Comparison of ENCODE assay signal across 16 cellular contexts in genomic region chr14:61668267-61668666, GRCh38. TPM values are rescaled to one million over a fixed set of nuclear protein-coding genes. Genes with fewer than 3 reads are reported as not detected.
DNase-seq lines count a peak whose midpoint lies in the region; ATAC-seq and FAIRE-seq lines count a peak whose summit lies in the region.
"Had no signal": no experiment of that assay in that cellular context is flagged by ENCODE, and none has a peak within 500 bp of the region (broad histone marks: within the 10 kb centered on the region; RNA-seq: fewer than 3 reads in every experiment).

No MANE protein-coding gene starts in this region.

- 73 to 89% (median 83%) methylated on average over 1 of the region's 1 CpG for WGBS in small intestine, 3 donors

- no peaks in the 10 kb centered on the region for H3K9me3 Mint-ChIP-seq in activated T-cell treated with anti-CD3 and anti-CD28 coated beads, Interleukin-2, amount 50 U/mL, for 72 hours
- no peaks in the 10 kb centered on the region for H3K9me3 Mint-ChIP-seq in activated T-cell treated with anti-CD3 and anti-CD28 coated beads, Interleukin-2, amount 50 U/mL, for 24 hours
- H3K9me3 Mint-ChIP-seq: activated B cell treated with CpG ODN at 0.5 μM for 24 hours; dendritic cell treated with granulocyte-macrophage colony-stimulating factor and Interleukin-4, amounts not matched to agents 40 ng/mL and 50 ng/mL, for 4 days had no signal

- H3K4me3 ChIP-seq in small intestine (ENCODE audit: low read depth in 1 of 2, low read length in 2 of 2): no peak overlapping the region

- H3K27ac Mint-ChIP-seq in activated T-cell treated with anti-CD3 and anti-CD28 coated beads, Interleukin-2, amount 50 U/mL, for 72 hours: no peak overlapping the region
- no peak overlapping the region for H3K27ac Mint-ChIP-seq in activated T-cell treated with anti-CD3 and anti-CD28 coated beads, Interleukin-2, amount 50 U/mL, for 24 hours
- H3K27ac Mint-ChIP-seq: activated B cell treated with CpG ODN at 0.5 μM for 24 hours; dendritic cell treated with granulocyte-macrophage colony-stimulating factor and Interleukin-4, amounts not matched to agents 40 ng/mL and 50 ng/mL, for 4 days had no signal

- H3K9me3 ChIP-seq in small intestine (ENCODE audit: control insufficient read depth, low read depth): no peaks in the 10 kb centered on the region

- peak; percentile 71 to 72 for ATAC-seq in activated T-cell treated with anti-CD3 and anti-CD28 coated beads, Interleukin-2, amount 50 U/mL, for 72 hours (replicated peaks in 1 of 2)
- ATAC-seq in HG02623 (IDR thresholded peaks at IDR 0.05; ENCODE audit: unreplicated experiment): no peak

- no peaks in the 10 kb centered on the region for H3K36me3 ChIP-seq in small intestine (ENCODE audit: control insufficient read depth in 2 of 2, insufficient read depth in 2 of 2, low read length in 2 of 2)

- no peaks in the 10 kb centered on the region for H3K27me3 Mint-ChIP-seq in activated T-cell treated with anti-CD3 and anti-CD28 coated beads, Interleukin-2, amount 50 U/mL, for 72 hours (ENCODE audit: low read depth)
- H3K27me3 Mint-ChIP-seq in activated T-cell treated with anti-CD3 and anti-CD28 coated beads, Interleukin-2, amount 50 U/mL, for 24 hours: no peaks in the 10 kb centered on the region
- H3K27me3 Mint-ChIP-seq: activated B cell treated with CpG ODN at 0.5 μM for 24 hours; dendritic cell treated with granulocyte-macrophage colony-stimulating factor and Interleukin-4, amounts not matched to agents 40 ng/mL and 50 ng/mL, for 4 days had no signal

- peaks cover 31% of the 10 kb centered on the region for H3K4me1 Mint-ChIP-seq in activated T-cell treated with anti-CD3 and anti-CD28 coated beads, Interleukin-2, amount 50 U/mL, for 72 hours (ENCODE audit: low read depth)
- H3K4me1 Mint-ChIP-seq in activated T-cell treated with anti-CD3 and anti-CD28 coated beads, Interleukin-2, amount 50 U/mL, for 24 hours (ENCODE audit: low read depth): peaks cover 29% of the 10 kb centered on the region

- no peak for FAIRE-seq in small intestine (lab: Jason Lieb, UNC)

- H3K27me3 ChIP-seq in small intestine (ENCODE audit: control insufficient read depth in 2 of 2, insufficient read depth in 2 of 2, low read length in 2 of 2): no peaks in the 10 kb centered on the region

- peaks cover 0 to 7% of the 10 kb centered on the region in 2 donors for H3K4me1 ChIP-seq in small intestine (ENCODE audit: control insufficient read depth in 2 of 2, insufficient read depth in 1 of 2, low read depth in 1 of 2, low read length in 1 of 2)

- H3K4me3 Mint-ChIP-seq in activated T-cell treated with anti-CD3 and anti-CD28 coated beads, Interleukin-2, amount 50 U/mL, for 72 hours: no peak overlapping the region
- no peak overlapping the region for H3K4me3 Mint-ChIP-seq in activated T-cell treated with anti-CD3 and anti-CD28 coated beads, Interleukin-2, amount 50 U/mL, for 24 hours
- H3K4me3 Mint-ChIP-seq: activated B cell treated with CpG ODN at 0.5 μM for 24 hours; dendritic cell treated with granulocyte-macrophage colony-stimulating factor and Interleukin-4, amounts not matched to agents 40 ng/mL and 50 ng/mL, for 4 days had no signal

- no peak overlapping the region for H3K27ac ChIP-seq in small intestine (ENCODE audit: low read depth in 1 of 2, low read length in 1 of 2)

- H3K36me3 Mint-ChIP-seq in activated T-cell treated with anti-CD3 and anti-CD28 coated beads, Interleukin-2, amount 50 U/mL, for 72 hours (ENCODE audit: insufficient read depth in 2 of 2): no peaks in the 10 kb centered on the region
- no peaks in the 10 kb centered on the region for H3K36me3 Mint-ChIP-seq in activated T-cell treated with anti-CD3 and anti-CD28 coated beads, Interleukin-2, amount 50 U/mL, for 24 hours (ENCODE audit: low read depth)

- DNase-seq in activated T-cell treated with anti-CD3 and anti-CD28 coated beads, Interleukin-2, amount 50 U/mL, for 72 hours: peak in 1 of 2 donors; percentile 48
- no peak for DNase-seq in activated T-cell treated with anti-CD3 and anti-CD28 coated beads, Interleukin-2, amount 50 U/mL, for 24 hours
- DNase-seq in HPDE6-E6E7 (ENCODE audit: extremely low spot score): peak; percentile 28
- DNase-seq in dermis blood vessel endothelial cell: peak; percentile 36
- DNase-seq in small intestine: peak; percentile 36
- no peak for DNase-seq in NCI-H1694 (lab: John Stamatoyannopoulos, UW)
- no peak for DNase-seq in EL
- DNase-seq: activated B cell treated with CpG ODN at 0.5 μM for 24 hours; activated T-cell treated with anti-CD3 and anti-CD28 coated beads, Interleukin-2, amount 50 U/mL, for 1 hour; DMS 273 treated with DMSO at 0.1 percent for 48 hours; GOT3; NCI-H1436; OCI-M1; T-helper 1 cell had no signal

RNA-seq across cellular contexts. Expression of gene HIF1A, which starts 27.0 kb away (rescaled TPM):
- 100 to 1,000 TPM; 283 to 343 TPM for total RNA-seq in activated T-cell treated with anti-CD3 and anti-CD28 coated beads, Interleukin-2, amount 50 U/mL, for 72 hours
- 236 and 320 TPM in 2 replicates for total RNA-seq in dermis blood vessel endothelial cell
- 10 to 100 TPM; 19.5 to 49.1 (median 21.2) TPM for polyA plus RNA-seq in small intestine

Comparison
In these comparisons a context has a peak if more than half of its experiments do, and no peak if none do; other contexts are left out.
1. DNase-seq: peak in HPDE6-E6E7 (single experiment), dermis blood vessel endothelial cell (single experiment) and small intestine (single experiment); none in activated T-cell treated with anti-CD3 and anti-CD28 coated beads, Interleukin-2, amount 50 U/mL, for 24 hours (single experiment), NCI-H1694 (single experiment) and EL (single experiment).